Comparison of ENCODE assay signal across 18 cellular contexts in the genomic region with DNA sequence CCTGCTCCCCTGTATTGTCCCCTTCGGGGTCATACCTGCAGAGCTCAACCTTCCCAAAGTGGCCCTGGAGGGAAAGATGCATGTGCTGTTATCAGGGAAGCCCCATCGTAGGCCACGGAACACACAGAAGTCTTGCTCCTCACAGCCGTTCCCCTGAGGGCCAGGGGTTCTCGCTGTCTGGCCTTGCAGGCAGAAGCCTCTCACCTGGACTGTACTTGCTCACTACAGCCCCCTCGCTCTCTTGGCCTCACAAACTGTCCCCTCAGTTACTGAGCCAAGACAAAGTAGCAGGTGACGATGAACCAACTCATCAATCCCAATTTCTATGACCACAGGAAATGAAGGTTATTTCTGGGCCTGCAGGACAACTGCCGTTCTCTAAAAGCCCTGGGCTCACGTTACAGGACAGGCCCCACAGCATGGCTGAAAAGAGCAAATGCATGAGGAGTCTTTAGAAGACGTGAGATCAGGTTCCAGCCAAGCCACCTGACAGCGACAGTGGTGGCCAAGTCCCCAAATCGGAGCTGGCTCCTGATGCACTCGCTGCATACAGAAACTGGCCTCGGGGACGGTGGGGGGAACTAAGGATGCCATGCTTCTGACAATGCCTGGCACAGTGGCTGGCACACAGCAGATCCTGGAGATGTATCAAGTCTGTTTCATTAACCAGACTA.
DNase-seq lines count a peak whose midpoint lies in the region; ATAC-seq lines count a peak whose summit lies in the region.
"Had no signal": no experiment of that assay in that cellular context is flagged by ENCODE, and none has a peak within 500 bp of the region (broad histone marks: within the 10 kb centered on the region; RNA-seq: fewer than 3 reads in every experiment).

No MANE protein-coding gene starts in this region.

- peak overlapping the region; percentile 13 for H3K27ac Mint-ChIP-seq in activated T-cell treated with anti-CD3 and anti-CD28 coated beads, Interleukin-2, amount 50 U/mL, for 72 hours
- H3K27ac Mint-ChIP-seq: CD4-positive, alpha-beta T cell had no signal

- DNase-seq in activated T-cell treated with anti-CD3 and anti-CD28 coated beads, Interleukin-2, amount 50 U/mL, for 72 hours: no peak
- no peak for DNase-seq in activated T-cell treated with anti-CD3 and anti-CD28 coated beads, Interleukin-2, amount 50 U/mL, for 4 hours
- DNase-seq in cerebellum (ENCODE audit: low spot score): peak; percentile 65
- peak; percentile 88 for DNase-seq in myocyte (ENCODE audit: low read depth)
- DNase-seq in NCI-H2171 treated with DMSO at 0.1 percent for 48 hours (lab: John Stamatoyannopoulos, UW): no peak
- no peak for DNase-seq in MV-4-11 (lab: John Stamatoyannopoulos, UW)
- DNase-seq in A172 (ENCODE audit: low spot score): no peak
- DNase-seq: CD4-positive, alpha-beta T cell; EL; KBM-7; NCI-H1417; NCI-H187 treated with DMSO at 0.1 percent for 48 hours; NCI-H446 treated with DMSO at 0.1 percent for 48 hours; NCI-H69 had no signal

- no peaks in the 10 kb centered on the region for H3K27me3 ChIP-seq in skeletal muscle tissue (ENCODE audit: control insufficient read depth in 3 of 3, insufficient read depth in 3 of 3, low read length in 3 of 3)

- no peaks in the 10 kb centered on the region for H3K9me3 ChIP-seq in skeletal muscle tissue (ENCODE audit: control insufficient read depth in 3 of 3, low read length in 3 of 3)
- H3K9me3 ChIP-seq: A549 had no signal

- no peak for ATAC-seq in activated T-cell treated with anti-CD3 and anti-CD28 coated beads, Interleukin-2, amount 50 U/mL, for 72 hours (replicated peaks in 1 of 2)
- no peak for ATAC-seq in activated T-cell treated with anti-CD3 and anti-CD28 coated beads, Interleukin-2, amount 50 U/mL, for 4 hours
- ATAC-seq: A549, HepG2, Right ventricle myocardium inferior had no signal

- peaks cover 22 to 26% (median 23%) of the 10 kb centered on the region in 3 donors for H3K4me1 ChIP-seq in skeletal muscle tissue (ENCODE audit: control insufficient read depth in 3 of 3, insufficient read depth in 3 of 3, low read length in 3 of 3)

- no peaks in the 10 kb centered on the region for H3K9me3 Mint-ChIP-seq in activated T-cell treated with anti-CD3 and anti-CD28 coated beads, Interleukin-2, amount 50 U/mL, for 72 hours
- H3K9me3 Mint-ChIP-seq in activated T-cell treated with anti-CD3 and anti-CD28 coated beads, Interleukin-2, amount 50 U/mL, for 4 hours: no peaks in the 10 kb centered on the region
- H3K9me3 Mint-ChIP-seq: CD4-positive, alpha-beta T cell had no signal

- peaks cover 48 to 72% (median 63%) of the 10 kb centered on the region in 3 donors for H3K36me3 ChIP-seq in skeletal muscle tissue (ENCODE audit: control insufficient read depth in 3 of 3, insufficient read depth in 3 of 3, low read length in 3 of 3)

- H3K9ac ChIP-seq in skeletal muscle tissue (ENCODE audit: low read depth in 1 of 3, low read length in 3 of 3): peak overlapping the region; percentile 35 to 73 (median 52)

- peak overlapping the region; percentile 74 for H3K27ac ChIP-seq in skeletal muscle tissue (ENCODE audit: low read depth, low read length)
- H3K27ac ChIP-seq: A549 had no signal

- H3K4me3 ChIP-seq in skeletal muscle tissue (ENCODE audit: low read length in 3 of 3): peak overlapping the region in 2 of 3 donors; percentile 32 to 45
- H3K4me3 ChIP-seq: A549 had no signal

- peaks cover 2 to 27% of the 10 kb centered on the region in 2 donors for H3K36me3 Mint-ChIP-seq in activated T-cell treated with anti-CD3 and anti-CD28 coated beads, Interleukin-2, amount 50 U/mL, for 72 hours (ENCODE audit: insufficient read depth in 2 of 2)
- H3K36me3 Mint-ChIP-seq in activated T-cell treated with anti-CD3 and anti-CD28 coated beads, Interleukin-2, amount 50 U/mL, for 4 hours (ENCODE audit: insufficient read depth): peaks cover 56% of the 10 kb centered on the region

- peaks cover 4% of the 10 kb centered on the region for H3K4me1 Mint-ChIP-seq in activated T-cell treated with anti-CD3 and anti-CD28 coated beads, Interleukin-2, amount 50 U/mL, for 72 hours (ENCODE audit: low read depth)
- no peaks in the 10 kb centered on the region for H3K4me1 Mint-ChIP-seq in activated T-cell treated with anti-CD3 and anti-CD28 coated beads, Interleukin-2, amount 50 U/mL, for 4 hours (ENCODE audit: low read depth)

- no peaks in the 10 kb centered on the region for H3K27me3 Mint-ChIP-seq in activated T-cell treated with anti-CD3 and anti-CD28 coated beads, Interleukin-2, amount 50 U/mL, for 72 hours (ENCODE audit: low read depth)
- no peaks in the 10 kb centered on the region for H3K27me3 Mint-ChIP-seq in activated T-cell treated with anti-CD3 and anti-CD28 coated beads, Interleukin-2, amount 50 U/mL, for 4 hours (ENCODE audit: low read depth)
- H3K27me3 Mint-ChIP-seq: CD4-positive, alpha-beta T cell had no signal

- no peak overlapping the region for H3K4me3 Mint-ChIP-seq in activated T-cell treated with anti-CD3 and anti-CD28 coated beads, Interleukin-2, amount 50 U/mL, for 72 hours
- no peak overlapping the region for H3K4me3 Mint-ChIP-seq in activated T-cell treated with anti-CD3 and anti-CD28 coated beads, Interleukin-2, amount 50 U/mL, for 4 hours
- H3K4me3 Mint-ChIP-seq: CD4-positive, alpha-beta T cell had no signal

Comparison
In these comparisons a context has a peak if more than half of its experiments do, and no peak if none do; other contexts are left out.
1. DNase-seq: peak in cerebellum (single experiment) and myocyte (single experiment); none in activated T-cell treated with anti-CD3 and anti-CD28 coated beads, Interleukin-2, amount 50 U/mL, for 72 hours (0 of 2), activated T-cell treated with anti-CD3 and anti-CD28 coated beads, Interleukin-2, amount 50 U/mL, for 4 hours (single experiment), NCI-H2171 treated with DMSO at 0.1 percent for 48 hours (single experiment), MV-4-11 (single experiment) and A172 (single experiment).